Comparison of ENCODE assay signal across 29 cellular contexts in the genomic region with DNA sequence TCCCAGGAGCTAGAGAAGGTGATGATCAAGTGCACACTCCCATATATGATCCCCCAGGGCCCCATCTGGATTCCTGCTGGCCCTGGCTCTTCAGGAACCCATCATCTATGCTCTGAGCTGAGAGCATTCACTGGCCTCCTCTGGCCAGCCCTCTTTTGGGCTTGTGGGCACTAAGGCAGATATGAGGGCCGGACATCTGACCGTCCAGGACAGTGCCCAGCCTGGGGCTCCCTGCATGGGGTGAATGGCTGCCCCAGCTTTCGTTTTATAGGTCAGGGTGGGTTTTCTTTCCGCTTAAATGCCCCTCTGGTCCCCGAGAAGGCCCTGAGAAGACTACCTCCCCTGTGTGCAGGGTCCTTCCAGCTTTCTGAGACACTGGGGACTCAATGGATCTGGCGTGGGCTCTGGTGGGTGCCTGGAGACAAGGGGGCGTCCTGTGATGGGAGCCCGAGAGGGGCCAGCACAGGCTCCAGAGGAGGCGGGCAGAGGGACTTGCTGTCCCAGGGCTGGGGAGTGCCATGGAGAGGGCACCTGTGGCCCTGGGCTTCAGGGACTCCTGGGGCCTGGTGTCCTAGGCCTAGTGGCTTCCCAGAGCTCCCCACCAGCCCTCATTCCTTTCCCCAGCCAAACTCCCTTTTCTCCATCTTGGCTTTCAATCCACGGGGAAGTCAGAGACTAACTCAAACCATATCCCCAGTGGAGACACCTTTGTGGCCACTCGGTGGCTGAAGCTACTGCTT.
"Had no signal": no experiment of that assay in that cellular context is flagged by ENCODE, and none has a peak within 500 bp of the region (broad histone marks: within the 10 kb centered on the region; RNA-seq: fewer than 3 reads in every experiment).

No MANE protein-coding gene starts in this region.

- H3K4me1 ChIP-seq: parathyroid adenoma, prostate gland had no signal

- H3K36me3 Mint-ChIP-seq: mesothelial cell of epicardium; naive B cell; natural killer cell treated with Interleukin-12 subunit alpha and Interleukin-12 subunit beta and Interleukin-15 and Interleukin-18, amount 100 ng/mL, for 72 hours had no signal

- H3K9me3 Mint-ChIP-seq: natural killer cell treated with Interleukin-12 subunit alpha and Interleukin-12 subunit beta and Interleukin-15 and Interleukin-18, amount 100 ng/mL, for 72 hours had no signal

- DNase-seq: cortex of kidney; effector CD4-positive, alpha-beta T cell; foreskin fibroblast; gastrocnemius medialis; kidney; mesenchymal stem cell; naive B cell; stimulated activated CD4-positive, alpha-beta T cell treated with anti-CD3 and anti-CD28 coated beads, Interleukin-12 subunit alpha, Interleukin-12 subunit beta, amount 100 ng/mL, for 4 hours; stimulated activated CD4-positive, alpha-beta T cell treated with anti-CD3 and anti-CD28 coated beads, Interleukin-1b, Interleukin-23, amount 100 ng/mL, for 48 hours; stimulated activated CD4-positive, alpha-beta T cell treated with anti-CD3 and anti-CD28 coated beads, Interleukin-4, amount 100 ng/mL, for 1 hour; stimulated activated CD8-positive, alpha-beta memory T cell treated with anti-CD3 and anti-CD28 coated beads, Interleukin-4, amount 100 ng/mL, for 48 hours; stimulated activated naive CD4-positive, alpha-beta T cell; stimulated activated naive CD8-positive, alpha-beta T cell treated with anti-CD3 and anti-CD28 coated beads, Interleukin-15, amount 100 ng/mL, for 72 hours; transverse colon had no signal

- H3K4me2 ChIP-seq: hepatocyte, smooth muscle cell had no signal

- FAIRE-seq: kidney had no signal

- H3K27ac ChIP-seq: epithelial cell of prostate, gastrocnemius medialis, hepatocyte, neutrophil, parathyroid adenoma, prostate gland, right atrium auricular region, suprapubic skin, transverse colon, vagina had no signal

- H2AFZ ChIP-seq: hepatocyte, parathyroid adenoma had no signal

- H3K4me3 ChIP-seq: gastrocnemius medialis, hepatocyte, mucosa of descending colon, prostate gland, right atrium auricular region, smooth muscle cell, suprapubic skin, transverse colon, vagina had no signal

- H3K9ac ChIP-seq: parathyroid adenoma had no signal

- H3K27ac Mint-ChIP-seq: mesothelial cell of epicardium; naive B cell; natural killer cell treated with Interleukin-12 subunit alpha and Interleukin-12 subunit beta and Interleukin-15 and Interleukin-18, amount 100 ng/mL, for 72 hours had no signal

- ATAC-seq: esophagus mucosa; gastrocnemius medialis; left lobe of liver; mucosa of descending colon; natural killer cell treated with Interleukin-12 subunit alpha and Interleukin-12 subunit beta and Interleukin-15 and Interleukin-18, amount 100 ng/mL, for 72 hours; sciatic nerve; stimulated activated naive CD8-positive, alpha-beta T cell treated with anti-CD3 and anti-CD28 coated beads, Interleukin-15, amount 100 ng/mL, for 72 hours had no signal

- H3K4me3 Mint-ChIP-seq: mesothelial cell of epicardium; natural killer cell treated with Interleukin-12 subunit alpha and Interleukin-12 subunit beta and Interleukin-15 and Interleukin-18, amount 100 ng/mL, for 72 hours; stimulated activated naive CD8-positive, alpha-beta T cell treated with anti-CD3 and anti-CD28 coated beads, Interleukin-15, amount 100 ng/mL, for 72 hours had no signal

- H3K9me3 ChIP-seq: gastrocnemius medialis, mucosa of descending colon, neutrophil, prostate gland, right atrium auricular region, suprapubic skin, transverse colon, vagina had no signal

- H3K36me3 ChIP-seq: gastrocnemius medialis, neutrophil, prostate gland, right atrium auricular region, suprapubic skin, transverse colon, vagina had no signal

- H3K27me3 ChIP-seq: gastrocnemius medialis, hepatocyte, right atrium auricular region, suprapubic skin, transverse colon, vagina had no signal

- H3K79me2 ChIP-seq: hepatocyte, parathyroid adenoma had no signal
